In the genomic region with DNA sequence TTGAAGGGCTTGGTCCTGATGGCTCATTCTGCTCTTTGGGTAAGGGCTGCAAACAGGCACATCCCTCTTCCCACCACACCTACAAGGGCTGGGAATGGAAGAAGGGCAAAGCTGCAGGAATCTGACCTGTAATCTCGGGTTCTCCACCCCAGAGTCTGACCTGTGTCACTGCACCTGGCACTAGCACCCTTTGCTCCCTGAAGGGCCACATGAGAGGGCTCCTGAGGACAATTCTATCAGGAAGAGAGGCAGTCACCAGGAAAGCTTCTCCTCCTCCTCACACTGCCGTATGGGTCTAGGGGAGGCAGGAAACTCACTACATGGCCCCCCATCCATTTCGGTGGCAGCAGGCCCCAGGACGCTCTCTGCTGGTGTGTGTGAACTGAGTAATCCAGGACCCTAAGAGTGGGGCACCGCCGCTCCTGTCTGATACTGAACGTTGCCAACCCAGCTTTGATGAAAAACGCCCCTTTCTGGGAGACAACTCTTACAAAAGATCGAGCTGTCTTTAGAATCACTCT, we compare ENCODE assay signal across 2 cellular contexts.
TF ChIP-seq lines count a peak whose summit lies in the region.

No MANE protein-coding gene starts in this region.

TF ChIP-seq in GM23338, 12 proteins besides CTCF, POLR2A, EP300 and RAD21 (continued from another document and continues in another):
- TF ChIP-seq ETS1 (IDR thresholded peaks at IDR 0.05) (no peak), JUNB (IDR thresholded peaks at IDR 0.05; ENCODE audit: unreplicated experiment) (no peak), ZNF462 (CRISPR knock-in tag; IDR thresholded peaks at IDR 0.05) (no peak), NANOG (IDR thresholded peaks at IDR 0.05; ENCODE audit: borderline replicate concordance) (no peak), CREB1 (CRISPR knock-in tag; IDR thresholded peaks at IDR 0.05; ENCODE audit: low read depth) (no peak), ZNF331 (CRISPR knock-in tag; IDR thresholded peaks at IDR 0.05; ENCODE audit: low read depth) (no peak), EZH2 (IDR thresholded peaks at IDR 0.05; ENCODE audit: low read depth, unreplicated experiment) (no peak), POLR2AphosphoS5 (IDR thresholded peaks at IDR 0.05; ENCODE audit: low read depth) (no peak)
- TF ChIP-seq, protein P1, sequence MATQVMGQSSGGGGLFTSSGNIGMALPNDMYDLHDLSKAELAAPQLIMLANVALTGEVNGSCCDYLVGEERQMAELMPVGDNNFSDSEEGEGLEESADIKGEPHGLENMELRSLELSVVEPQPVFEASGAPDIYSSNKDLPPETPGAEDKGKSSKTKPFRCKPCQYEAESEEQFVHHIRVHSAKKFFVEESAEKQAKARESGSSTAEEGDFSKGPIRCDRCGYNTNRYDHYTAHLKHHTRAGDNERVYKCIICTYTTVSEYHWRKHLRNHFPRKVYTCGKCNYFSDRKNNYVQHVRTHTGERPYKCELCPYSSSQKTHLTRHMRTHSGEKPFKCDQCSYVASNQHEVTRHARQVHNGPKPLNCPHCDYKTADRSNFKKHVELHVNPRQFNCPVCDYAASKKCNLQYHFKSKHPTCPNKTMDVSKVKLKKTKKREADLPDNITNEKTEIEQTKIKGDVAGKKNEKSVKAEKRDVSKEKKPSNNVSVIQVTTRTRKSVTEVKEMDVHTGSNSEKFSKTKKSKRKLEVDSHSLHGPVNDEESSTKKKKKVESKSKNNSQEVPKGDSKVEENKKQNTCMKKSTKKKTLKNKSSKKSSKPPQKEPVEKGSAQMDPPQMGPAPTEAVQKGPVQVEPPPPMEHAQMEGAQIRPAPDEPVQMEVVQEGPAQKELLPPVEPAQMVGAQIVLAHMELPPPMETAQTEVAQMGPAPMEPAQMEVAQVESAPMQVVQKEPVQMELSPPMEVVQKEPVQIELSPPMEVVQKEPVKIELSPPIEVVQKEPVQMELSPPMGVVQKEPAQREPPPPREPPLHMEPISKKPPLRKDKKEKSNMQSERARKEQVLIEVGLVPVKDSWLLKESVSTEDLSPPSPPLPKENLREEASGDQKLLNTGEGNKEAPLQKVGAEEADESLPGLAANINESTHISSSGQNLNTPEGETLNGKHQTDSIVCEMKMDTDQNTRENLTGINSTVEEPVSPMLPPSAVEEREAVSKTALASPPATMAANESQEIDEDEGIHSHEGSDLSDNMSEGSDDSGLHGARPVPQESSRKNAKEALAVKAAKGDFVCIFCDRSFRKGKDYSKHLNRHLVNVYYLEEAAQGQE (IDR thresholded peaks at IDR 0.05; ENCODE audit: unreplicated experiment), result no peak

TF ChIP-seq in SK-N-SH, 30 proteins besides CTCF, POLR2A, EP300 and RAD21 (continued from another document):
- no peak for TF ChIP-seq POLR2AphosphoS5 (IDR thresholded peaks at IDR 0.05; ENCODE audit: low read depth, low read length)
